Comparison of ENCODE assay signal across 8 cellular contexts in genomic region chr5:142922223-142922952, GRCh38.
DNase-seq lines count a peak whose midpoint lies in the region; ATAC-seq and TF ChIP-seq lines count a peak whose summit lies in the region.

No MANE protein-coding gene starts in this region.

- H3K36me3 ChIP-seq in gastroesophageal sphincter: peaks cover 0 to 12% of the 10 kb centered on the region in 2 donors
- H3K36me3 ChIP-seq in sigmoid colon: no peaks in the 10 kb centered on the region

- DNase-seq in Calu3 (no peak), LNCaP clone FGC (ENCODE audit: low read depth) (no peak), SW480 (ENCODE audit: low spot score) (peak; percentile 83), sigmoid colon (no peak)
- no peak for DNase-seq in activated T-helper 2 cell treated with anti-CD3 and anti-CD28 coated beads, Interferon-gamma antibody, Interleukin-2, Interleukin-4, amounts not matched to agents 10 μg/mL and 5 μg/mL and 100 μg/mL, durations not matched to agents 14 hours and 24 hours and 36 hours (ENCODE audit: low spot score)

- peaks cover 63% of the 10 kb centered on the region for H3K4me1 Mint-ChIP-seq in Calu3 (ENCODE audit: low read depth, unreplicated experiment)
- peaks cover 33% of the 10 kb centered on the region for H3K4me1 Mint-ChIP-seq in activated T-helper 2 cell treated with anti-CD3 and anti-CD28 coated beads, Interferon-gamma antibody, Interleukin-2, Interleukin-4, amounts not matched to agents 10 μg/mL and 5 μg/mL and 100 μg/mL, durations not matched to agents 14 hours and 24 hours and 36 hours (ENCODE audit: low read depth)

- ATAC-seq in GM21367 (IDR thresholded peaks at IDR 0.05; ENCODE audit: unreplicated experiment): peak; percentile 62
- ATAC-seq in gastroesophageal sphincter: peak; percentile 36
- ATAC-seq in HG02571 (IDR thresholded peaks at IDR 0.05; ENCODE audit: unreplicated experiment): no peak

- CTCF ChIA-PET in Calu3 (lab: Charles Lee): interaction anchor here (1.0 to 2.0 kb wide), 5 partner anchors 9 to 209 kb away, joined by 3 to 5 read pairs (median 5); no protein-coding TSS in a partner anchor

- 25 to 50% methylated on average over 1 of the region's 1 CpG for WGBS in gastroesophageal sphincter (ENCODE audit: low coverage in 1 of 2), 2 donors
- 66 to 68% methylated on average over 1 of the region's 1 CpG for WGBS in sigmoid colon, 2 donors

- no peak overlapping the region for H3K27ac Mint-ChIP-seq in Calu3 (ENCODE audit: unreplicated experiment)
- no peak overlapping the region for H3K27ac Mint-ChIP-seq in activated T-helper 2 cell treated with anti-CD3 and anti-CD28 coated beads, Interferon-gamma antibody, Interleukin-2, Interleukin-4, amounts not matched to agents 10 μg/mL and 5 μg/mL and 100 μg/mL, durations not matched to agents 14 hours and 24 hours and 36 hours

- H3K4me3 Mint-ChIP-seq in Calu3 (ENCODE audit: low read depth, unreplicated experiment): no peak overlapping the region
- H3K4me3 Mint-ChIP-seq in activated T-helper 2 cell treated with anti-CD3 and anti-CD28 coated beads, Interferon-gamma antibody, Interleukin-2, Interleukin-4, amounts not matched to agents 10 μg/mL and 5 μg/mL and 100 μg/mL, durations not matched to agents 14 hours and 24 hours and 36 hours (ENCODE audit: low read depth): no peak overlapping the region

- H3K36me3 Mint-ChIP-seq in Calu3 (ENCODE audit: insufficient read depth, unreplicated experiment): peaks cover 19% of the 10 kb centered on the region
- peaks cover 13% of the 10 kb centered on the region for H3K36me3 Mint-ChIP-seq in activated T-helper 2 cell treated with anti-CD3 and anti-CD28 coated beads, Interferon-gamma antibody, Interleukin-2, Interleukin-4, amounts not matched to agents 10 μg/mL and 5 μg/mL and 100 μg/mL, durations not matched to agents 14 hours and 24 hours and 36 hours (ENCODE audit: low read depth)

- TF ChIP-seq EP300 in gastroesophageal sphincter (IDR thresholded peaks at IDR 0.05) (no peak), sigmoid colon (IDR thresholded peaks at IDR 0.05) (no peak)

- H3K9me3 ChIP-seq in gastroesophageal sphincter (no peaks in the 10 kb centered on the region), sigmoid colon (no peaks in the 10 kb centered on the region)

- H3K4me3 ChIP-seq in LNCaP clone FGC (ENCODE audit: low read depth, low read length) (no peak overlapping the region), gastroesophageal sphincter (no peak overlapping the region), sigmoid colon (no peak overlapping the region)

- TF ChIP-seq POLR2A in gastroesophageal sphincter (IDR thresholded peaks at IDR 0.05) (no peak), sigmoid colon (IDR thresholded peaks at IDR 0.05) (no peak)

- intact Hi-C loops in Calu3 (cut with micrococcal nuclease; ENCODE audit: unreplicated experiment): loop anchor here (1.0 to 2.0 kb wide), 2 partner anchors 476 to 902 kb away; no protein-coding TSS in a partner anchor
- intact Hi-C loops in sigmoid colon (cut with DNase I): loop anchor here (1.0 to 2.0 kb wide), 2 partner anchors 482 to 903 kb away; no protein-coding TSS in a partner anchor
- intact Hi-C loops in activated T-helper 2 cell treated with anti-CD3 and anti-CD28 coated beads, Interferon-gamma antibody, Interleukin-2, Interleukin-4, amounts not matched to agents 10 μg/mL and 5 μg/mL and 100 μg/mL, durations not matched to agents 14 hours and 24 hours and 36 hours (cut with micrococcal nuclease): loop anchor here (5.0 to 10.0 kb wide), 6 partner anchors 50 to 1262 kb away; partner anchors contain the start of gene NR3C1

- no peaks in the 10 kb centered on the region for H3K27me3 Mint-ChIP-seq in Calu3 (ENCODE audit: unreplicated experiment)
- H3K27me3 Mint-ChIP-seq in activated T-helper 2 cell treated with anti-CD3 and anti-CD28 coated beads, Interferon-gamma antibody, Interleukin-2, Interleukin-4, amounts not matched to agents 10 μg/mL and 5 μg/mL and 100 μg/mL, durations not matched to agents 14 hours and 24 hours and 36 hours (ENCODE audit: low read depth): no peaks in the 10 kb centered on the region

- peak; percentile 1 for TF ChIP-seq CTCF in Calu3 (IDR thresholded peaks at IDR 0.05; ENCODE audit: unreplicated experiment)
- peak; percentile 53 for TF ChIP-seq CTCF in LNCaP clone FGC (IDR thresholded peaks at IDR 0.05; ENCODE audit: control insufficient read depth, extremely low read depth, insufficient read depth)
- peak; percentile 36 to 64 (median 58) for TF ChIP-seq CTCF in gastroesophageal sphincter (IDR thresholded peaks at IDR 0.05)
- TF ChIP-seq CTCF in sigmoid colon (IDR thresholded peaks at IDR 0.05): peak; percentile 6 to 50 (median 44)

- H3K27me3 ChIP-seq in gastroesophageal sphincter (no peaks in the 10 kb centered on the region), sigmoid colon (no peaks in the 10 kb centered on the region)

- H3K9me3 Mint-ChIP-seq in Calu3 (ENCODE audit: low read depth, unreplicated experiment): no peaks in the 10 kb centered on the region
- no peaks in the 10 kb centered on the region for H3K9me3 Mint-ChIP-seq in activated T-helper 2 cell treated with anti-CD3 and anti-CD28 coated beads, Interferon-gamma antibody, Interleukin-2, Interleukin-4, amounts not matched to agents 10 μg/mL and 5 μg/mL and 100 μg/mL, durations not matched to agents 14 hours and 24 hours and 36 hours

- BruUV-seq in Calu3 (replicated peaks; lab: Mats Ljungman, UMichigan): no TSS peak

- H3K27ac ChIP-seq in gastroesophageal sphincter (peak overlapping the region in 1 of 4 donors; percentile 5), sigmoid colon (no peak overlapping the region)

- peaks cover 5 to 35% (median 7%) of the 10 kb centered on the region in 3 donors for H3K4me1 ChIP-seq in gastroesophageal sphincter
- peaks cover 0 to 13% (median 5%) of the 10 kb centered on the region in 4 donors for H3K4me1 ChIP-seq in sigmoid colon

Comparison
In these comparisons a context has a peak if more than half of its experiments do, and no peak if none do; other contexts are left out.
1. CTCF ChIP-seq: peak in every context shown above with its lines; median percentile 58 in gastroesophageal sphincter; 53 in LNCaP clone FGC; 44 in sigmoid colon; 1 in Calu3.